ENCODE assay signal across 10 cellular contexts in the genomic region with DNA sequence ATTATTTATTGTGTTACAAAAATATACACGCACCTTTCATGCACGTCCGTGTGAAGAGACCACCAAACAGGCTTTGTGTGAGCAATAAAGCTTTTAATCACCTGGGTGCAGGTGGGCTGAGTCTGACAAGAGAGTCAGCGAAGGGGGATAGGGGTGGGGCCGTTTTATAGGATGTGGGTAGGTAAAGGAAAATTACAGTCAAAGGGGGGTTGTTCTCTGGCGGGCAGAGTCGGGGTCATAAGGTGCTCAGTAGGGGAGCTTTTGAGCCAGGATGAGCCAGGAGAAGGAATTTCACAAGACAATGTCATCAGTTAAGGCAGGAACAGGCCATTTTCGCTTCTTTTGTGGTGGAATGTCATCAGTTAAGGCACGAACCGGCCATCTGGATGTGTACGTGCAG. TPM values are rescaled to one million over a fixed set of nuclear protein-coding genes. Genes with fewer than 3 reads are reported as not detected.
DNase-seq lines count a peak whose midpoint lies in the region; ATAC-seq, FAIRE-seq and TF ChIP-seq lines count a peak whose summit lies in the region.
"Not testable (repeated sequence)": the region's sequence is repeated elsewhere in the genome, so short reads cannot be mapped to it uniquely, and the experiment has no call there.
"Had no signal": no experiment of that assay in that cellular context is flagged by ENCODE, and none has a peak within 500 bp of the region (broad histone marks: within the 10 kb centered on the region; RNA-seq: fewer than 3 reads in every experiment).

No MANE protein-coding gene starts in this region.

- peaks cover 19% of the 10 kb centered on the region for H3K9me3 ChIP-seq in A549
- not testable (repeated sequence) for H3K9me3 ChIP-seq in OCI-LY7 (ENCODE audit: low read length); ascending aorta

- H3K9me3 Mint-ChIP-seq in activated CD8-positive, alpha-beta T cell treated with anti-CD3 and anti-CD28 coated beads for 36 hours = peaks cover 42% of the 10 kb centered on the region
- H3K9me3 Mint-ChIP-seq in progenitor cell of endocrine pancreas (ENCODE audit: low read depth) = not testable (repeated sequence)

- WGBS in A549 (ENCODE audit: missing lambda C conversion rate) = 65% methylated on average over 11 of the region's 11 CpGs

- peak overlapping the region; percentile 78 for H3K4me3 Mint-ChIP-seq in activated CD8-positive, alpha-beta T cell treated with anti-CD3 and anti-CD28 coated beads for 36 hours
- peak overlapping the region; percentile 48 for H3K4me3 Mint-ChIP-seq in progenitor cell of endocrine pancreas (ENCODE audit: low read depth)

- TF ChIP-seq POLR2A in A549 (IDR thresholded peaks at IDR 0.05; ENCODE audit: low read length) = not testable (repeated sequence)

- intact Hi-C loops in OCI-LY7 (cut with micrococcal nuclease; ENCODE audit: unreplicated experiment) = loop anchor here (5.0 kb wide), 1 partner anchor 74 kb away; no protein-coding TSS in a partner anchor
- intact Hi-C loops in activated CD8-positive, alpha-beta T cell treated with anti-CD3 and anti-CD28 coated beads for 36 hours (cut with micrococcal nuclease); ascending aorta (cut with DNase I): not testable (repeated sequence)

- POLR2A ChIA-PET in A549 (lab: Yijun Ruan, JAX); activated CD8-positive, alpha-beta T cell treated with anti-CD3 and anti-CD28 coated beads for 36 hours (lab: Charles Lee): not testable (repeated sequence)
- POLR2A ChIA-PET in OCI-LY7 (lab: Charles Lee) = interaction anchor here (0.6 kb wide), 1 partner anchor 114 kb away, joined by 5 read pairs; no protein-coding TSS in a partner anchor

- not testable (repeated sequence) for TF ChIP-seq RAD21 in A549 (conservative IDR thresholded peaks at IDR 0.05 in 1 of 2, IDR thresholded peaks at IDR 0.05 in 1 of 2)

- H3K79me2 ChIP-seq in OCI-LY7 (ENCODE audit: insufficient read depth, low read depth, low read length) = not testable (repeated sequence)

- peak overlapping the region; percentile 39 for H3K4me2 ChIP-seq in A549
- H3K4me2 ChIP-seq in OCI-LY7 (ENCODE audit: low read length) = peak overlapping the region; percentile 74

- peak overlapping the region; percentile 24 for H3K27ac Mint-ChIP-seq in activated CD8-positive, alpha-beta T cell treated with anti-CD3 and anti-CD28 coated beads for 36 hours
- peak overlapping the region; percentile 22 for H3K27ac Mint-ChIP-seq in progenitor cell of endocrine pancreas

- CTCF ChIA-PET in A549 (lab: Yijun Ruan, JAX); OCI-LY7 (lab: Charles Lee; ENCODE audit: unreplicated experiment); activated CD8-positive, alpha-beta T cell treated with anti-CD3 and anti-CD28 coated beads for 36 hours (lab: Charles Lee): not testable (repeated sequence)

- H3K36me3 Mint-ChIP-seq in activated CD8-positive, alpha-beta T cell treated with anti-CD3 and anti-CD28 coated beads for 36 hours (ENCODE audit: low read depth) = peaks cover 33% of the 10 kb centered on the region
- peaks cover 12% of the 10 kb centered on the region for H3K36me3 Mint-ChIP-seq in progenitor cell of endocrine pancreas (ENCODE audit: insufficient read depth)

- H3K4me1 ChIP-seq in A549, ascending aorta: not testable (repeated sequence)
- peaks cover 12% of the 10 kb centered on the region for H3K4me1 ChIP-seq in OCI-LY7 (ENCODE audit: insufficient read depth, low read length, poor library complexity, severe bottlenecking)

- not testable (repeated sequence) for H4K20me1 ChIP-seq in OCI-LY7 (ENCODE audit: insufficient read depth, low read length)

- not testable (repeated sequence) for BruUV-seq in OCI-LY7 (replicated peaks; lab: Mats Ljungman, UMichigan)

- not testable (repeated sequence) for H3K27ac ChIP-seq in A549; OCI-LY7 (ENCODE audit: low read depth, low read length, poor library complexity, severe bottlenecking); ascending aorta

- H3K4me3 ChIP-seq in A549 (peak overlapping the region; percentile 53), GM12865 (ENCODE audit: low read depth, low read length) (peak overlapping the region; percentile 75), OCI-LY7 (ENCODE audit: low read depth, low read length, poor library complexity, severe bottlenecking) (peak overlapping the region; percentile 75), ascending aorta (peak overlapping the region; percentile 33 to 42), epithelial cell of proximal tubule (ENCODE audit: low read depth, low read length) (peak overlapping the region; percentile 44), kidney epithelial cell (ENCODE audit: low read depth, low read length) (peak overlapping the region; percentile 55)

- H3K9me2 ChIP-seq in OCI-LY7 (ENCODE audit: insufficient read depth, low read length) = not testable (repeated sequence)

- DNase-seq in A549 (ENCODE audit: low read depth in 1 of 2, low spot score in 1 of 2); GM12865 (ENCODE audit: low read depth); OCI-LY7 (ENCODE audit: low spot score); activated CD8-positive, alpha-beta T cell treated with anti-CD3 and anti-CD28 coated beads for 36 hours; ascending aorta (ENCODE audit: low spot score in 2 of 2); epithelial cell of proximal tubule (ENCODE audit: low read depth); kidney epithelial cell (ENCODE audit: low read depth); progenitor cell of endocrine pancreas (ENCODE audit: low spot score, unreplicated experiment): not testable (repeated sequence)

- not testable (repeated sequence) for H3K27me3 Mint-ChIP-seq in activated CD8-positive, alpha-beta T cell treated with anti-CD3 and anti-CD28 coated beads for 36 hours
- H3K27me3 Mint-ChIP-seq in progenitor cell of endocrine pancreas = peaks cover 51% of the 10 kb centered on the region

- ATAC-seq in A549; activated CD8-positive, alpha-beta T cell treated with anti-CD3 and anti-CD28 coated beads for 36 hours: not testable (repeated sequence)

- H3K27me3 ChIP-seq in ascending aorta; kidney epithelial cell (ENCODE audit: control insufficient read depth, insufficient read depth, low read length): not testable (repeated sequence)

- not testable (repeated sequence) for FAIRE-seq in A549 (lab: Jason Lieb, UNC)

- TF ChIP-seq EP300 in A549 (IDR thresholded peaks at IDR 0.05) = not testable (repeated sequence)

- H3K36me3 ChIP-seq in OCI-LY7 (ENCODE audit: insufficient read depth, low read length); ascending aorta; kidney epithelial cell (ENCODE audit: control insufficient read depth, insufficient read depth, low read length): not testable (repeated sequence)

- not testable (repeated sequence) for TF ChIP-seq CTCF in A549 (IDR thresholded peaks at IDR 0.05); GM12865 (IDR thresholded peaks at IDR 0.05; ENCODE audit: insufficient read depth, low read depth, low read length, missing control alignments); OCI-LY7 (conservative IDR thresholded peaks at IDR 0.05; ENCODE audit: low read length); activated CD8-positive, alpha-beta T cell treated with anti-CD3 and anti-CD28 coated beads for 36 hours (IDR thresholded peaks at IDR 0.05); ascending aorta (IDR thresholded peaks at IDR 0.05); epithelial cell of proximal tubule (conservative IDR thresholded peaks at IDR 0.05; ENCODE audit: low read depth, low read length); kidney epithelial cell (IDR thresholded peaks at IDR 0.05; ENCODE audit: insufficient read depth, low read length, poor library complexity, severe bottlenecking); progenitor cell of endocrine pancreas (IDR thresholded peaks at IDR 0.05; ENCODE audit: unreplicated experiment)

- H3K4me1 Mint-ChIP-seq in activated CD8-positive, alpha-beta T cell treated with anti-CD3 and anti-CD28 coated beads for 36 hours (ENCODE audit: low read depth) = peaks cover 23% of the 10 kb centered on the region
- not testable (repeated sequence) for H3K4me1 Mint-ChIP-seq in progenitor cell of endocrine pancreas (ENCODE audit: low read depth)

- H2AFZ ChIP-seq in OCI-LY7 (ENCODE audit: low read length) = not testable (repeated sequence)

RNA-seq across cellular contexts. Expression of gene GP6, which starts 31.3 kb away (rescaled TPM):
- polyA plus RNA-seq in A549 (2011; rRNA removed) = 0.08 and 0.17 TPM in 2 replicates
- 0.07 and 0.25 TPM in 2 replicates for polyA plus RNA-seq in A549 (2012; cell fraction: cytosol; rRNA removed)
- polyA plus RNA-seq in A549 (2012; cell fraction: nucleus; rRNA removed) = 0.54 and 0.87 TPM in 2 replicates
- 0.08 to 0.12 TPM in 2 of 3 replicates, not detected in the other for polyA plus RNA-seq in A549 (2017; fragmentation: RNase III; extraction: RNeasy Plus Mini Kit Qiagen cat#74134 plus additional on column Dnase treatment)
- polyA minus RNA-seq in A549 (2011; rRNA and poly(A)+ RNA removed) = 0.24 TPM in 1 of 2 replicates, not detected in the other
- 0.25 and 0.44 TPM in 2 replicates for total RNA-seq in OCI-LY7 (2014; rRNA removed; shearing (Covaris generic))
- total RNA-seq in OCI-LY7 (2022) = 0.36 and 1.9 TPM in 2 replicates
- total RNA-seq in activated CD8-positive, alpha-beta T cell treated with anti-CD3 and anti-CD28 coated beads for 36 hours = under 1 TPM; 0.14 to 0.27 TPM
- total RNA-seq in ascending aorta = not detected
- total RNA-seq in epithelial cell of proximal tubule = not detected in 2 replicates
- 0.33 TPM in 1 of 2 replicates, not detected in the other for total RNA-seq in kidney epithelial cell
- 0.18 and 0.34 TPM in 2 replicates for total RNA-seq in progenitor cell of endocrine pancreas
- total RNA-seq: GM23248, left lobe of liver had no signal
- polyA plus RNA-seq: GM23248 had no signal

RNA-seq across cellular contexts. Expression of gene NLRP2, which starts 40.6 kb away (rescaled TPM):
- polyA plus RNA-seq in A549 (2011; rRNA removed) (53.3 and 83.2 TPM in 2 replicates), A549 (2017; fragmentation: RNase III; extraction: RNeasy Plus Mini Kit Qiagen cat#74134 plus additional on column Dnase treatment) (37.2 to 40.8 TPM (median 38.8 TPM) in 3 replicates)
- 22.7 and 27.9 TPM in 2 replicates for polyA plus RNA-seq in A549 (2012; cell fraction: cytosol; rRNA removed)
- polyA plus RNA-seq in A549 (2012; cell fraction: nucleus; rRNA removed) = 45.1 and 58.0 TPM in 2 replicates
- polyA minus RNA-seq in A549 (2011; rRNA and poly(A)+ RNA removed) = 50.5 and 52.5 TPM in 2 replicates
- total RNA-seq in OCI-LY7 (2014; rRNA removed; shearing (Covaris generic)) = not detected in 2 replicates
- total RNA-seq in OCI-LY7 (2022) (not detected in 2 replicates), ascending aorta (not detected), epithelial cell of proximal tubule (12.4 and 28.3 TPM in 2 replicates), kidney epithelial cell (27.5 and 32.5 TPM in 2 replicates), progenitor cell of endocrine pancreas (73.2 and 82.1 TPM in 2 replicates)
- 10 to 100 TPM in 1 of 2 experiments, 1 to 10 TPM in 1; 9.5 to 11.7 TPM for total RNA-seq in activated CD8-positive, alpha-beta T cell treated with anti-CD3 and anti-CD28 coated beads for 36 hours
- total RNA-seq: GM23248 had no signal
- polyA plus RNA-seq: GM23248 had no signal

RNA-seq across cellular contexts. Expression of gene RDH13, which starts 56.2 kb away (rescaled TPM):
- polyA plus RNA-seq in A549 (2011; rRNA removed) (10.6 and 10.7 TPM in 2 replicates), A549 (2017; fragmentation: RNase III; extraction: RNeasy Plus Mini Kit Qiagen cat#74134 plus additional on column Dnase treatment) (11.3 to 13.0 TPM (median 12.8 TPM) in 3 replicates)
- polyA plus RNA-seq in A549 (2012; cell fraction: cytosol; rRNA removed) = 14.8 and 17.3 TPM in 2 replicates
- polyA plus RNA-seq in A549 (2012; cell fraction: nucleus; rRNA removed) = 30.0 and 32.8 TPM in 2 replicates
- polyA minus RNA-seq in A549 (2011; rRNA and poly(A)+ RNA removed) = 22.1 and 29.9 TPM in 2 replicates
- total RNA-seq in OCI-LY7 (2014; rRNA removed; shearing (Covaris generic)) = 23.1 and 29.5 TPM in 2 replicates
- total RNA-seq in OCI-LY7 (2022) (17.8 and 19.5 TPM in 2 replicates), ascending aorta (12.1 TPM), epithelial cell of proximal tubule (13.8 and 21.1 TPM in 2 replicates), kidney epithelial cell (16.6 and 23.4 TPM in 2 replicates), progenitor cell of endocrine pancreas (11.8 and 12.0 TPM in 2 replicates)
- total RNA-seq in activated CD8-positive, alpha-beta T cell treated with anti-CD3 and anti-CD28 coated beads for 36 hours = 10 to 100 TPM; 17.3 to 18.2 TPM

RNA-seq across cellular contexts. Expression of gene NLRP7, which starts 59.5 kb away (rescaled TPM):
- polyA plus RNA-seq in A549 (2011; rRNA removed) = not detected in 2 replicates
- not detected in 2 replicates for polyA plus RNA-seq in A549 (2012; cell fraction: cytosol; rRNA removed)
- not detected in 2 replicates for polyA plus RNA-seq in A549 (2012; cell fraction: nucleus; rRNA removed)
- not detected in 3 replicates for polyA plus RNA-seq in A549 (2017; fragmentation: RNase III; extraction: RNeasy Plus Mini Kit Qiagen cat#74134 plus additional on column Dnase treatment)
- polyA minus RNA-seq in A549 (2011; rRNA and poly(A)+ RNA removed) = not detected in 2 replicates
- 0.41 and 0.69 TPM in 2 replicates for total RNA-seq in OCI-LY7 (2014; rRNA removed; shearing (Covaris generic))
- total RNA-seq in OCI-LY7 (2022) = 5.6 and 8.8 TPM in 2 replicates
- total RNA-seq in activated CD8-positive, alpha-beta T cell treated with anti-CD3 and anti-CD28 coated beads for 36 hours = not detected
- total RNA-seq in ascending aorta = not detected
- not detected in 2 replicates for total RNA-seq in epithelial cell of proximal tubule
- total RNA-seq in kidney epithelial cell = not detected in 2 replicates
- not detected in 2 replicates for total RNA-seq in progenitor cell of endocrine pancreas
- total RNA-seq: GM23248, left lobe of liver had no signal
- polyA plus RNA-seq: GM23248 had no signal

Comparison
In these comparisons a context has a peak if more than half of its experiments do, and no peak if none do; other contexts are left out.
1. RNA of gene NLRP2, which starts 40.6 kb away (total RNA-seq): 73.2 to 82.1 TPM in progenitor cell of endocrine pancreas, 27.5 to 32.5 TPM in kidney epithelial cell, 12.4 to 28.3 TPM in epithelial cell of proximal tubule and 9.5 to 11.7 TPM in activated CD8-positive, alpha-beta T cell treated with anti-CD3 and anti-CD28 coated beads for 36 hours; not detected in OCI-LY7 and not detected in ascending aorta (single experiment); every median in the first group is over 4 times any median in the second.
2. Peak in every context shown above with its lines, with median percentiles within 50 percentile points of each other: H3K4me3 ChIP-seq.